2 cellular contexts compared by ENCODE assay signal in the genomic region with DNA sequence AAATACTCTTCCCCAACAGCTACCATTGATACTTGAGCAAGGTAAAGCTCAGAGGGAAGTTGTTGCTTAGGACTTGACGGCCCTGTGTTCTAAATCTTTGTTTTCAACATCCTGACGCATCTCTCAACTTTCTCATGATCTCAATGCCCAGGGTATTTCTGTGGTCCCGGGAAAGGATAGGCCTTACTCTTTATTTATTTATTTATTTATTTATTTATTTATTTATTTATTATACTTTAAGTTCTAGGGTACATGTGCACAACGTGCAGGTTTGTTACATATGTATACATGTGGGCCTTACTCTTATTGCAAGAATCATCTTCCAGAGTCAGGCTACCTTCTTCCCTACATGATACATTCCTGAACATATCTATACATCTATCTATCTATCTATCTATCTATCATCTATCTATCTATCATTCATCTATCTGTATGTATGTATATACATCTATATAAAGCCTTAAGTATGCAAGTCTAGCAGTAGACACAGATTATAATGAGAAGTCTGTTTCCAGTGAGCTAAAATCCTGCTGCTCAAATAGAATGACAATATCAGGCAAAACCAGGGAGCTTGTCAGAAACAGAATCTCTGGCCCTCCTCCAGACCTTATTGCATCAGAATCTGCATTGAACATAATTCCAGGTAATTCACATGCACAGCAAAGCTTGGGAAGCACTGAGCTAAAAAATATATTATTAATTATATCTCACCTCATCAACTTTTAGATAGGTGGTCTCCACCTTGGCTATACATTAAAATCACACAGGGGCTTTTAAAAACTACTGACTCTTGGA.
A peak's percentile ranks its signal among the peaks of the same experiment; 100 is the strongest.
TF ChIP-seq lines count a peak whose summit lies in the region.

No MANE protein-coding gene starts in this region.

TF ChIP-seq in A549, 52 proteins besides CTCF, POLR2A, EP300 and RAD21:
- TF ChIP-seq ZC3H11A (IDR thresholded peaks at IDR 0.05) = peak; percentile 80
- TF ChIP-seq MYC (IDR thresholded peaks at IDR 0.05; ENCODE audit: borderline replicate concordance, low read length) = no peak

TF ChIP-seq in IMR-90, 13 proteins besides CTCF, POLR2A, EP300 and RAD21:
- TF ChIP-seq CEBPB (IDR thresholded peaks at IDR 0.05; ENCODE audit: low read depth, low read length) (0 out of 2 replicates have a peak, but pooled peaks have one; percentile 2), CHD1 (IDR thresholded peaks at IDR 0.05; ENCODE audit: low read depth, low read length) (no peak)
